ENCODE assay signal across 8 cellular contexts in the genomic region with DNA sequence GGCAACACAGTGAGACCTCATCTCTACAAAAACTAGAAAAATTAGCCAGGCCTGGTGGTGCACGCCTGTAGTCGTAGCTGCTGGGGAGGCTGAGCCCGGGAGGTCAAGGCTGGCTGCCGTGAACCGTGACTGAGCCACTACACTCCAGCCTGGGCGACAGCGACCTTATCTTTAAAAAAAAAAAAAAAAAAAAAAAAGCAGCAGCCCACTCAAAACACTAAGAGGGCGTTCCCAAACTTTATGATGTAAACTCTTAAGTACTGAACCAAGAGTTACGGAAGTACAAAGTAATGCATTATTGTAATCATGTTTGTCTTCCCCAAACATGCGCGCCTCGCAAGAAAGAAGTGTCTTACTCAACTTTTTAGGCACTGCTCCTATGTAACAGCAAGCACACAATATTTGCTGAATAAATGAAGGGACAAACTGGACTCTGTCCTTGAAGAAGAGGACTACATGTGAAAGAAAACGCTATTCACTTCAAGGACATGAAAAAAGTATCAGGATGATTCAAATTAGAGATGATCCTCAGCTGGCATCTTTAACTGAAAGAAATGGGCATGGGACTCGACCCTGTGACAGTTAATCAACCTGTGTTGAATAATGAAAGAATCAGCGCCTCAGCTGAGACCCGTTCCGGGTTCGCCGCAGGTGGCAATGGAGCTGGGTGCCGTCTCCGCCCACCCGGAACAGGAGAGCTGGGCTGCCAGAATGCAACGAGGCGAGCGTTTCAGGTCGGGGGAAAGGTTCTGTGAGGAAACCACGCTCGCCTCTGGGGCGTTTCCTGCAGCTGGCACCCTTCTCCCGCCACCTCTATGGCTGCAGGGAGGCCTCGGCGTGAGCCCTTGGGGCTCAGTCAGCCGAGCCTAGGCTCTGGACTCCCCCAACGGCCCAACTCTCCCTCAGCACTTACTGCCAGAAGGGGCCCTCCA. TPM values are rescaled to one million over a fixed set of nuclear protein-coding genes. Genes with fewer than 3 reads are reported as not detected.
DNase-seq lines count a peak whose midpoint lies in the region; ATAC-seq, FAIRE-seq and TF ChIP-seq lines count a peak whose summit lies in the region.

No MANE protein-coding gene starts in this region.

- H2AFZ ChIP-seq in mammary epithelial cell (ENCODE audit: low read depth, low read length) = peak overlapping the region; percentile 95

- intact Hi-C loops in mammary epithelial cell (cut with micrococcal nuclease) (loop anchor here (1.0 to 5.0 kb wide), 4 partner anchors 51 to 80 kb away; no protein-coding TSS in a partner anchor), kidney (cut with DNase I) (loop anchor here (5.0 kb wide), 1 partner anchor 75 kb away; a partner anchor contains a TSS)

- peaks cover 15% of the 10 kb centered on the region for H3K4me1 ChIP-seq in mammary epithelial cell (ENCODE audit: insufficient read depth, low read length)
- H3K4me1 ChIP-seq in kidney (ENCODE audit: control insufficient read depth in 1 of 2, insufficient read depth in 1 of 2, low read depth in 1 of 2, low read length in 2 of 2) = peaks cover 3 to 7% of the 10 kb centered on the region in 2 donors

- ATAC-seq in GM18498 (IDR thresholded peaks at IDR 0.05; ENCODE audit: unreplicated experiment) = peak; percentile 59
- ATAC-seq in HG02798 (IDR thresholded peaks at IDR 0.05; ENCODE audit: poor library complexity, unreplicated experiment) = peak; percentile 61

- 4% methylated on average over 25 of the region's 34 CpGs for WGBS in mammary epithelial cell (ENCODE audit: low coverage, missing lambda C conversion rate)

- CTCF ChIA-PET in mammary epithelial cell (lab: Charles Lee; ENCODE audit: low non-redundant PET) = interaction anchor here (0.6 to 1.1 kb wide), 6 partner anchors 66 to 1120 kb away, joined by 3 to 8 read pairs (median 3); no protein-coding TSS in a partner anchor

- no peak for TF ChIP-seq CTCF in WERI-Rb-1 (IDR thresholded peaks at IDR 0.05; ENCODE audit: low read depth, low read length)
- TF ChIP-seq CTCF in mammary epithelial cell (conservative IDR thresholded peaks at IDR 0.05 in 1 of 2, IDR thresholded peaks at IDR 0.05 in 1 of 2; ENCODE audit: extremely low read depth in 1 of 2, insufficient read depth in 1 of 2, low read depth in 1 of 2, low read length in 2 of 2) = no peak
- TF ChIP-seq CTCF in kidney (IDR thresholded peaks at IDR 0.05; ENCODE audit: borderline replicate concordance, extremely low read depth, insufficient read depth) = no peak

- peaks cover 24% of the 10 kb centered on the region for H3K79me2 ChIP-seq in mammary epithelial cell (ENCODE audit: insufficient read depth, low read length)

- in situ Hi-C loops in mammary epithelial cell (cut with MboI; ENCODE audit: low sequenced_read_pairs in 2 of 2) = loop anchor here (5.0 to 10.0 kb wide), 2 partner anchors 62 to 65 kb away; no protein-coding TSS in a partner anchor

- H3K9ac ChIP-seq in mammary epithelial cell (ENCODE audit: insufficient read depth, low read length) (peak overlapping the region; percentile 71), kidney (ENCODE audit: low read length in 2 of 2) (peak overlapping the region; percentile 70 to 96)

- FAIRE-seq in kidney (lab: Jason Lieb, UNC) = no peak

- peaks cover 9% of the 10 kb centered on the region for H3K36me3 ChIP-seq in WERI-Rb-1
- H3K36me3 ChIP-seq in mammary epithelial cell (ENCODE audit: insufficient read depth, low read length) = no peaks in the 10 kb centered on the region
- peaks cover 7 to 8% of the 10 kb centered on the region in 2 donors for H3K36me3 ChIP-seq in kidney (ENCODE audit: control insufficient read depth in 1 of 2, insufficient read depth in 2 of 2, low read length in 2 of 2)

- peak overlapping the region; percentile 86 for H3K4me2 ChIP-seq in mammary epithelial cell (ENCODE audit: insufficient read depth, low read depth, low read length)

- peak overlapping the region; percentile 90 for H3K4me3 ChIP-seq in WERI-Rb-1 (ENCODE audit: low read depth, low read length)
- H3K4me3 ChIP-seq in mammary epithelial cell (replicated peaks in 1 of 3; ENCODE audit: insufficient read depth in 1 of 3, low read depth in 2 of 3, low read length in 3 of 3) = peak overlapping the region; percentile 67 to 89 (median 82)
- H3K4me3 ChIP-seq in kidney (ENCODE audit: low read length in 2 of 2) = peak overlapping the region; percentile 81 to 92

- BruUV-seq in mammary epithelial cell (replicated peaks; lab: Mats Ljungman, UMichigan) = TSS peak; percentile 46

- dilution Hi-C loops in mammary epithelial cell (cut with HindIII; ENCODE audit: low sequenced_read_pairs) = no loop called here

- no peaks in the 10 kb centered on the region for H3K9me3 ChIP-seq in WERI-Rb-1 (ENCODE audit: severe bottlenecking)
- no peaks in the 10 kb centered on the region for H3K9me3 ChIP-seq in mammary epithelial cell (replicated peaks; ENCODE audit: insufficient read depth, low read length)
- no peaks in the 10 kb centered on the region for H3K9me3 ChIP-seq in kidney (ENCODE audit: control insufficient read depth in 1 of 2, low read length in 2 of 2)

- DNase-seq in NCI-H146 (lab: John Stamatoyannopoulos, UW) = peak; percentile 75
- peak; percentile 65 for DNase-seq in WERI-Rb-1
- DNase-seq in mammary epithelial cell = peak; percentile 75
- DNase-seq in kidney = peak; percentile 91
- DNase-seq in stimulated activated CD4-positive, alpha-beta T cell treated with anti-CD3 and anti-CD28 coated beads, Interleukin-1b, Interleukin-23, amount 100 ng/mL, for 1 hour (ENCODE audit: low read depth in 2 of 2) = peak; percentile 43 to 68
- DNase-seq in 8988T = no peak

- no peaks in the 10 kb centered on the region for H3K27me3 ChIP-seq in WERI-Rb-1 (ENCODE audit: insufficient read depth, low read depth, severe bottlenecking)
- H3K27me3 ChIP-seq in mammary epithelial cell (ENCODE audit: insufficient read depth, low read length) = no peaks in the 10 kb centered on the region

- H3K27ac ChIP-seq in WERI-Rb-1 (peak overlapping the region; percentile 89), mammary epithelial cell (ENCODE audit: insufficient read depth, low read depth, low read length) (peak overlapping the region; percentile 58), kidney (ENCODE audit: low read depth in 2 of 2, low read length in 2 of 2) (peak overlapping the region; percentile 95)

- H4K20me1 ChIP-seq in mammary epithelial cell (ENCODE audit: insufficient read depth, low read length) = no peaks in the 10 kb centered on the region

RNA-seq across cellular contexts. Expression of a gene that starts 0.7 kb away (rescaled TPM):
- total RNA-seq in mammary epithelial cell (10 to 100 TPM; 55.4 to 76.2 TPM), kidney (100 TPM)
- polyA plus RNA-seq in mammary epithelial cell (37.3 TPM), kidney (ENCODE audit: insufficient read depth, low read depth, low replicate concordance) (35.3 TPM)
- polyA minus RNA-seq in mammary epithelial cell = 192 TPM

RNA-seq across cellular contexts. Expression of a gene that starts 48.4 kb away (rescaled TPM):
- total RNA-seq in mammary epithelial cell (not detected), kidney (2.1 TPM)
- polyA plus RNA-seq in mammary epithelial cell (0.12 TPM), kidney (ENCODE audit: insufficient read depth, low read depth, low replicate concordance) (0.73 TPM)
- polyA minus RNA-seq in mammary epithelial cell = not detected

RNA-seq across cellular contexts. Expression of a gene that starts 48.6 kb away (rescaled TPM):
- total RNA-seq in mammary epithelial cell (100 to 1,000 TPM; 416 to 518 TPM), kidney (1,898 TPM)
- polyA plus RNA-seq in mammary epithelial cell (2,230 TPM), kidney (ENCODE audit: insufficient read depth, low read depth, low replicate concordance) (3,515 TPM)
- polyA minus RNA-seq in mammary epithelial cell = 465 TPM
